ENCODE assay signal across 24 cellular contexts in genomic region chr7:135833642-135834041, GRCh38.
DNase-seq lines count a peak whose midpoint lies in the region; ATAC-seq and TF ChIP-seq lines count a peak whose summit lies in the region.
"Had no signal": no experiment of that assay in that cellular context is flagged by ENCODE, and none has a peak within 500 bp of the region (broad histone marks: within the 10 kb centered on the region; RNA-seq: fewer than 3 reads in every experiment).

No MANE protein-coding gene starts in this region.

- H3K36me3 ChIP-seq in neuronal stem cell (replicated peaks in 1 of 2; ENCODE audit: control insufficient read depth in 2 of 2, insufficient read depth in 2 of 2, low read length in 2 of 2) = no peaks in the 10 kb centered on the region
- no peaks in the 10 kb centered on the region for H3K36me3 ChIP-seq in psoas muscle (ENCODE audit: insufficient read depth in 1 of 2, low read depth in 1 of 2)
- H3K36me3 ChIP-seq: Peyer's patch had no signal

- H3K9me3 ChIP-seq in neuronal stem cell (replicated peaks in 1 of 2; ENCODE audit: control insufficient read depth in 2 of 2, insufficient read depth in 1 of 2, low read depth in 1 of 2, low read length in 2 of 2) (no peaks in the 10 kb centered on the region), psoas muscle (no peaks in the 10 kb centered on the region)
- H3K9me3 ChIP-seq: Peyer's patch had no signal

- H3K27ac ChIP-seq in neuronal stem cell (replicated peaks; ENCODE audit: low read length) (no peak overlapping the region), psoas muscle (no peak overlapping the region)
- H3K27ac ChIP-seq: GM23248, Peyer's patch had no signal

- no peak overlapping the region for H3K4me2 ChIP-seq in neuronal stem cell (ENCODE audit: insufficient read depth, low read length, poor library complexity, severe bottlenecking)

- H3K4me1 ChIP-seq in neuronal stem cell (ENCODE audit: control insufficient read depth in 2 of 2, insufficient read depth in 1 of 2, low read depth in 1 of 2, low read length in 2 of 2) (peaks cover 3 to 4% of the 10 kb centered on the region in 2 donors), psoas muscle (no peaks in the 10 kb centered on the region)
- H3K4me1 ChIP-seq: Peyer's patch had no signal

- no peaks in the 10 kb centered on the region for H3K79me1 ChIP-seq in neuronal stem cell (ENCODE audit: low read depth, low read length)

- H3K4me3 ChIP-seq in neuronal stem cell (ENCODE audit: low read length in 2 of 2) (no peak overlapping the region), psoas muscle (no peak overlapping the region)
- H3K4me3 ChIP-seq: GM23248, Peyer's patch had no signal

- no peak overlapping the region for H4K8ac ChIP-seq in neuronal stem cell (ENCODE audit: low read depth, low read length)

- no peak overlapping the region for H2AK5ac ChIP-seq in neuronal stem cell (ENCODE audit: low read depth, low read length)

- no peak overlapping the region for H3K9ac ChIP-seq in neuronal stem cell (ENCODE audit: low read depth, low read length, poor library complexity)
- H3K9ac ChIP-seq: GM23248 had no signal

- H3K27ac Mint-ChIP-seq in natural killer cell = peak overlapping the region; percentile 1 to 82
- H3K27ac Mint-ChIP-seq in natural killer cell treated with Interleukin-12 subunit alpha and Interleukin-12 subunit beta and Interleukin-15 and Interleukin-18, amount 100 ng/mL, for 72 hours = no peak overlapping the region
- peak overlapping the region in 1 of 2 donors; percentile 47 for H3K27ac Mint-ChIP-seq in effector memory CD8-positive, alpha-beta T cell
- H3K27ac Mint-ChIP-seq: B cell; CD4-positive, alpha-beta T cell had no signal

- H2BK5ac ChIP-seq in neuronal stem cell (ENCODE audit: low read length) = no peak overlapping the region

- no peak overlapping the region for H3K18ac ChIP-seq in neuronal stem cell (ENCODE audit: low read length)

- intact Hi-C loops in natural killer cell (cut with micrococcal nuclease) = no loop called here
- intact Hi-C loops in psoas muscle (cut with DNase I) = no loop called here

- no peak overlapping the region for H2BK120ac ChIP-seq in neuronal stem cell (ENCODE audit: low read depth, low read length)

- peaks cover 55 to 56% of the 10 kb centered on the region in 2 donors for H3K4me1 Mint-ChIP-seq in natural killer cell
- H3K4me1 Mint-ChIP-seq in natural killer cell treated with Interleukin-12 subunit alpha and Interleukin-12 subunit beta and Interleukin-15 and Interleukin-18, amount 100 ng/mL, for 72 hours (ENCODE audit: low read depth in 2 of 2) = peaks cover 33 to 39% of the 10 kb centered on the region in 2 donors
- peaks cover 37 to 40% of the 10 kb centered on the region in 2 donors for H3K4me1 Mint-ChIP-seq in effector memory CD8-positive, alpha-beta T cell (ENCODE audit: low read depth in 2 of 2)

- H2BK12ac ChIP-seq in neuronal stem cell (ENCODE audit: low read length) = no peak overlapping the region

- peak overlapping the region; percentile 55 for H3K4me3 Mint-ChIP-seq in natural killer cell
- H3K4me3 Mint-ChIP-seq in natural killer cell treated with Interleukin-12 subunit alpha and Interleukin-12 subunit beta and Interleukin-15 and Interleukin-18, amount 100 ng/mL, for 72 hours = no peak overlapping the region
- peak overlapping the region; percentile 19 to 20 for H3K4me3 Mint-ChIP-seq in effector memory CD8-positive, alpha-beta T cell
- H3K4me3 Mint-ChIP-seq: B cell; CD4-positive, alpha-beta T cell had no signal

- H2BK15ac ChIP-seq in neuronal stem cell (ENCODE audit: low read length) = no peak overlapping the region

- no peak overlapping the region for H3K4ac ChIP-seq in neuronal stem cell (ENCODE audit: low read length)

- H3K36me3 Mint-ChIP-seq in natural killer cell = no peaks in the 10 kb centered on the region
- no peaks in the 10 kb centered on the region for H3K36me3 Mint-ChIP-seq in natural killer cell treated with Interleukin-12 subunit alpha and Interleukin-12 subunit beta and Interleukin-15 and Interleukin-18, amount 100 ng/mL, for 72 hours
- H3K36me3 Mint-ChIP-seq in effector memory CD8-positive, alpha-beta T cell (ENCODE audit: insufficient read depth) = no peaks in the 10 kb centered on the region

- no peak for DNase-seq in natural killer cell
- no peak for DNase-seq in natural killer cell treated with Interleukin-12 subunit alpha and Interleukin-12 subunit beta and Interleukin-15 and Interleukin-18, amount 100 ng/mL, for 72 hours (ENCODE audit: low spot score)
- peak; percentile 47 for DNase-seq in NCI-H748 (lab: John Stamatoyannopoulos, UW; ENCODE audit: unreplicated experiment)
- DNase-seq in effector memory CD8-positive, alpha-beta T cell = no peak
- DNase-seq in neuronal stem cell (ENCODE audit: low spot score) = no peak
- no peak for DNase-seq in psoas muscle
- no peak for DNase-seq in NCI-H2171 treated with DMSO at 0.1 percent for 48 hours (lab: John Stamatoyannopoulos, UW)
- DNase-seq: Calu3; CD4-positive, alpha-beta T cell; DMS153; GM23248; HCEC 1CT; Karpas-422; MV-4-11; NCI-H1105 treated with DMSO at 0.1 percent for 48 hours; NCI-H1694 treated with DMSO at 0.1 percent for 48 hours; NCI-H2081 treated with DMSO at 0.1 percent for 48 hours; NCI-H446; NCI-H526; NK-92 treated with Interleukin-12 subunit alpha and Interleukin-12 subunit beta, amount 100 ng/mL, for 24 hours; Peyer's patch had no signal

- H3K14ac ChIP-seq in neuronal stem cell (ENCODE audit: low read length) = no peak overlapping the region

- peak overlapping the region; percentile 77 for H2AFZ ChIP-seq in neuronal stem cell (ENCODE audit: low read length)
- H2AFZ ChIP-seq: GM23248 had no signal

- no peak for TF ChIP-seq CTCF in natural killer cell (IDR thresholded peaks at IDR 0.05)
- TF ChIP-seq CTCF in psoas muscle (IDR thresholded peaks at IDR 0.05) = no peak

- H4K91ac ChIP-seq in neuronal stem cell (ENCODE audit: low read depth, low read length, poor library complexity) = no peak overlapping the region

- H3K27me3 ChIP-seq in neuronal stem cell (ENCODE audit: control insufficient read depth in 3 of 3, insufficient read depth in 3 of 3, low read depth in 1 of 3, low read length in 3 of 3) = no peaks in the 10 kb centered on the region
- H3K27me3 ChIP-seq in psoas muscle (ENCODE audit: insufficient read depth in 3 of 3, low read length in 2 of 3) = no peaks in the 10 kb centered on the region
- H3K27me3 ChIP-seq: Peyer's patch had no signal

- H3K9me3 Mint-ChIP-seq in natural killer cell = peaks cover 0 to 2% of the 10 kb centered on the region in 2 donors
- no peaks in the 10 kb centered on the region for H3K9me3 Mint-ChIP-seq in natural killer cell treated with Interleukin-12 subunit alpha and Interleukin-12 subunit beta and Interleukin-15 and Interleukin-18, amount 100 ng/mL, for 72 hours
- no peaks in the 10 kb centered on the region for H3K9me3 Mint-ChIP-seq in effector memory CD8-positive, alpha-beta T cell
- H3K9me3 Mint-ChIP-seq: CD4-positive, alpha-beta T cell had no signal

- no CpG with 5 or more reads among the region's 4 CpGs for WGBS in neuronal stem cell (ENCODE audit: extremely low coverage in 2 of 2, insufficient read length in 2 of 2, insufficient replicate concordance in 1 of 2), 2 donors
- WGBS in psoas muscle, 3 donors = 48 to 53% (median 51%) methylated on average over 4 of the region's 4 CpGs

- H3K27me3 Mint-ChIP-seq in natural killer cell (ENCODE audit: low read depth in 2 of 2) = no peaks in the 10 kb centered on the region
- H3K27me3 Mint-ChIP-seq in natural killer cell treated with Interleukin-12 subunit alpha and Interleukin-12 subunit beta and Interleukin-15 and Interleukin-18, amount 100 ng/mL, for 72 hours = no peaks in the 10 kb centered on the region
- no peaks in the 10 kb centered on the region for H3K27me3 Mint-ChIP-seq in effector memory CD8-positive, alpha-beta T cell
- H3K27me3 Mint-ChIP-seq: CD4-positive, alpha-beta T cell had no signal

- no peak overlapping the region for H3K23ac ChIP-seq in neuronal stem cell (ENCODE audit: low read depth, low read length, poor library complexity)

- ATAC-seq in natural killer cell (no peak), GM18909 (IDR thresholded peaks at IDR 0.05; ENCODE audit: poor library complexity, unreplicated experiment) (no peak), psoas muscle (no peak)
- no peak for ATAC-seq in natural killer cell treated with Interleukin-12 subunit alpha and Interleukin-12 subunit beta and Interleukin-15 and Interleukin-18, amount 100 ng/mL, for 72 hours
- ATAC-seq in effector memory CD8-positive, alpha-beta T cell (replicated peaks) = no peak
- ATAC-seq: Right ventricle myocardium inferior had no signal

Comparison
In these comparisons a context has a peak if more than half of its experiments do, and no peak if none do; other contexts are left out.
1. H3K27ac Mint-ChIP-seq: peak in natural killer cell (2 of 2); none in natural killer cell treated with Interleukin-12 subunit alpha and Interleukin-12 subunit beta and Interleukin-15 and Interleukin-18, amount 100 ng/mL, for 72 hours (0 of 2).